Comparison of ENCODE assay signal across 1 cellular context in the genomic region with DNA sequence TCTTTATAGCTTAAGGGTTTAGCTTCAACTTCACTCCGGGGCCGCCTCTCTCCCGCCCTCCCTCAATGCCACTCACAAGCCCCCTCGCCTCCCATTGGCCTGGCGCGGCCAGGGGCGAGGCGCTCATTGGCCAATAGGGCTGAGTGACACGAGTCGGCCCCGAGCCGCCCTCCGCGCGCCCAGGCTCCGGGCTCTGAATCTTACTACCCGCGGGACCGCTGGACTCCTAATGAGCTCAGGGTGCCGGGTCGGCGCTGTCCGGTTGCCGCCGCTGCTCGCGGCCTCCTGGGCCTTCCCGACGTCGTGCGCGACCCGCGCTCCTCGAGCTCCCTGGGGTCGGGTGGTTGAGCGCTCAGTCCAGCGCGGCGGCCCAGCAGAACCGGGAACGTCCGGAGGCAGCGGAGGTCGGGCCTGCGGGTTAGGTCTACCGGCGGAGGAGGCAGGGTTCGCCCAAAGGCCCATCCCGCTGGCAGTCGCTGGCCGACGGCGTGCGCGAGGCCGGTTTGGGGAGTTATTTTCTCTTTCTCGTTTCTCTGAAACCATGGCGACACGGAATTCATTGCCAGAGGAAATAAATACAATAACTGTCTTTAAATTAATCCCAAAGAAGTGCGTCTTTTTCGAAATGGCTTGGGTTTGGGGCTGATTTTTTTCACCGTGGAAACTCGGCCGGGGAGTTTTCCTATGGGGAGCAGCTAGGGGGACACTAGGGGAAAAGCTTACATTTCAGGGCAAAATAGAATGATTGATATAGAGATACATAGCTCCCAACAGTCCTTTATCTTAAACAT.
TF ChIP-seq lines count a peak whose summit lies in the region.

A gene with protein sequence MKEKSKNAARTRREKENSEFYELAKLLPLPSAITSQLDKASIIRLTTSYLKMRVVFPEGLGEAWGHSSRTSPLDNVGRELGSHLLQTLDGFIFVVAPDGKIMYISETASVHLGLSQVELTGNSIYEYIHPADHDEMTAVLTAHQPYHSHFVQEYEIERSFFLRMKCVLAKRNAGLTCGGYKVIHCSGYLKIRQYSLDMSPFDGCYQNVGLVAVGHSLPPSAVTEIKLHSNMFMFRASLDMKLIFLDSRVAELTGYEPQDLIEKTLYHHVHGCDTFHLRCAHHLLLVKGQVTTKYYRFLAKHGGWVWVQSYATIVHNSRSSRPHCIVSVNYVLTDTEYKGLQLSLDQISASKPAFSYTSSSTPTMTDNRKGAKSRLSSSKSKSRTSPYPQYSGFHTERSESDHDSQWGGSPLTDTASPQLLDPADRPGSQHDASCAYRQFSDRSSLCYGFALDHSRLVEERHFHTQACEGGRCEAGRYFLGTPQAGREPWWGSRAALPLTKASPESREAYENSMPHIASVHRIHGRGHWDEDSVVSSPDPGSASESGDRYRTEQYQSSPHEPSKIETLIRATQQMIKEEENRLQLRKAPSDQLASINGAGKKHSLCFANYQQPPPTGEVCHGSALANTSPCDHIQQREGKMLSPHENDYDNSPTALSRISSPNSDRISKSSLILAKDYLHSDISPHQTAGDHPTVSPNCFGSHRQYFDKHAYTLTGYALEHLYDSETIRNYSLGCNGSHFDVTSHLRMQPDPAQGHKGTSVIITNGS (minus strand): TSS at position 12 of the 791 bp plus-strand sequence. CDS start 1,453 bp downstream, outside the sequence.

TF ChIP-seq in GM23338, 12 proteins besides CTCF, POLR2A, EP300 and RAD21 (continued from another document):
- TF ChIP-seq, protein P1, sequence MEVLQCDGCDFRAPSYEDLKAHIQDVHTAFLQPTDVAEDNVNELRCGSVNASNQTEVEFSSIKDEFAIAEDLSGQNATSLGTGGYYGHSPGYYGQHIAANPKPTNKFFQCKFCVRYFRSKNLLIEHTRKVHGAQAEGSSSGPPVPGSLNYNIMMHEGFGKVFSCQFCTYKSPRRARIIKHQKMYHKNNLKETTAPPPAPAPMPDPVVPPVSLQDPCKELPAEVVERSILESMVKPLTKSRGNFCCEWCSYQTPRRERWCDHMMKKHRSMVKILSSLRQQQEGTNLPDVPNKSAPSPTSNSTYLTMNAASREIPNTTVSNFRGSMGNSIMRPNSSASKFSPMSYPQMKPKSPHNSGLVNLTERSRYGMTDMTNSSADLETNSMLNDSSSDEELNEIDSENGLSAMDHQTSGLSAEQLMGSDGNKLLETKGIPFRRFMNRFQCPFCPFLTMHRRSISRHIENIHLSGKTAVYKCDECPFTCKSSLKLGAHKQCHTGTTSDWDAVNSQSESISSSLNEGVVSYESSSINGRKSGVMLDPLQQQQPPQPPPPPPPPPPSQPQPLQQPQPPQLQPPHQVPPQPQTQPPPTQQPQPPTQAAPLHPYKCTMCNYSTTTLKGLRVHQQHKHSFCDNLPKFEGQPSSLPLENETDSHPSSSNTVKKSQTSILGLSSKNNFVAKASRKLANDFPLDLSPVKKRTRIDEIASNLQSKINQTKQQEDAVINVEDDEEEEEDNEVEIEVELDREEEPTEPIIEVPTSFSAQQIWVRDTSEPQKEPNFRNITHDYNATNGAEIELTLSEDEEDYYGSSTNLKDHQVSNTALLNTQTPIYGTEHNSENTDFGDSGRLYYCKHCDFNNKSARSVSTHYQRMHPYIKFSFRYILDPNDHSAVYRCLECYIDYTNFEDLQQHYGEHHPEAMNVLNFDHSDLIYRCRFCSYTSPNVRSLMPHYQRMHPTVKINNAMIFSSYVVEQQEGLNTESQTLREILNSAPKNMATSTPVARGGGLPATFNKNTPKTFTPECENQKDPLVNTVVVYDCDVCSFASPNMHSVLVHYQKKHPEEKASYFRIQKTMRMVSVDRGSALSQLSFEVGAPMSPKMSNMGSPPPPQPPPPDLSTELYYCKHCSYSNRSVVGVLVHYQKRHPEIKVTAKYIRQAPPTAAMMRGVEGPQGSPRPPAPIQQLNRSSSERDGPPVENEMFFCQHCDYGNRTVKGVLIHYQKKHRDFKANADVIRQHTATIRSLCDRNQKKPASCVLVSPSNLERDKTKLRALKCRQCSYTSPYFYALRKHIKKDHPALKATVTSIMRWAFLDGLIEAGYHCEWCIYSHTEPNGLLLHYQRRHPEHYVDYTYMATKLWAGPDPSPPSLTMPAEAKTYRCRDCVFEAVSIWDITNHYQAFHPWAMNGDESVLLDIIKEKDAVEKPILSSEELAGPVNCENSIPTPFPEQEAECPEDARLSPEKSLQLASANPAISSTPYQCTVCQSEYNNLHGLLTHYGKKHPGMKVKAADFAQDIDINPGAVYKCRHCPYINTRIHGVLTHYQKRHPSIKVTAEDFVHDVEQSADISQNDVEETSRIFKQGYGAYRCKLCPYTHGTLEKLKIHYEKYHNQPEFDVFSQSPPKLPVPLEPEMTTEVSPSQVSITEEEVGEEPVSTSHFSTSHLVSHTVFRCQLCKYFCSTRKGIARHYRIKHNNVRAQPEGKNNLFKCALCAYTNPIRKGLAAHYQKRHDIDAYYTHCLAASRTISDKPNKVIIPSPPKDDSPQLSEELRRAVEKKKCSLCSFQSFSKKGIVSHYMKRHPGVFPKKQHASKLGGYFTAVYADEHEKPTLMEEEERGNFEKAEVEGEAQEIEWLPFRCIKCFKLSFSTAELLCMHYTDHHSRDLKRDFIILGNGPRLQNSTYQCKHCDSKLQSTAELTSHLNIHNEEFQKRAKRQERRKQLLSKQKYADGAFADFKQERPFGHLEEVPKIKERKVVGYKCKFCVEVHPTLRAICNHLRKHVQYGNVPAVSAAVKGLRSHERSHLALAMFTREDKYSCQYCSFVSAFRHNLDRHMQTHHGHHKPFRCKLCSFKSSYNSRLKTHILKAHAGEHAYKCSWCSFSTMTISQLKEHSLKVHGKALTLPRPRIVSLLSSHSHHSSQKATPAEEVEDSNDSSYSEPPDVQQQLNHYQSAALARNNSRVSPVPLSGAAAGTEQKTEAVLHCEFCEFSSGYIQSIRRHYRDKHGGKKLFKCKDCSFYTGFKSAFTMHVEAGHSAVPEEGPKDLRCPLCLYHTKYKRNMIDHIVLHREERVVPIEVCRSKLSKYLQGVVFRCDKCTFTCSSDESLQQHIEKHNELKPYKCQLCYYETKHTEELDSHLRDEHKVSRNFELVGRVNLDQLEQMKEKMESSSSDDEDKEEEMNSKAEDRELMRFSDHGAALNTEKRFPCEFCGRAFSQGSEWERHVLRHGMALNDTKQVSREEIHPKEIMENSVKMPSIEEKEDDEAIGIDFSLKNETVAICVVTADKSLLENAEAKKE (CRISPR knock-in tag; IDR thresholded peaks at IDR 0.05), result no peak
- TF ChIP-seq NANOG (IDR thresholded peaks at IDR 0.05; ENCODE audit: borderline replicate concordance) (no peak), JUNB (IDR thresholded peaks at IDR 0.05; ENCODE audit: unreplicated experiment) (no peak), STAT1 (IDR thresholded peaks at IDR 0.05; ENCODE audit: unreplicated experiment) (no peak), CREB1 (CRISPR knock-in tag; IDR thresholded peaks at IDR 0.05; ENCODE audit: low read depth) (no peak), EZH2phosphoT487 (IDR thresholded peaks at IDR 0.05; ENCODE audit: unreplicated experiment) (peak; percentile 99)
- TF ChIP-seq, protein P2, sequence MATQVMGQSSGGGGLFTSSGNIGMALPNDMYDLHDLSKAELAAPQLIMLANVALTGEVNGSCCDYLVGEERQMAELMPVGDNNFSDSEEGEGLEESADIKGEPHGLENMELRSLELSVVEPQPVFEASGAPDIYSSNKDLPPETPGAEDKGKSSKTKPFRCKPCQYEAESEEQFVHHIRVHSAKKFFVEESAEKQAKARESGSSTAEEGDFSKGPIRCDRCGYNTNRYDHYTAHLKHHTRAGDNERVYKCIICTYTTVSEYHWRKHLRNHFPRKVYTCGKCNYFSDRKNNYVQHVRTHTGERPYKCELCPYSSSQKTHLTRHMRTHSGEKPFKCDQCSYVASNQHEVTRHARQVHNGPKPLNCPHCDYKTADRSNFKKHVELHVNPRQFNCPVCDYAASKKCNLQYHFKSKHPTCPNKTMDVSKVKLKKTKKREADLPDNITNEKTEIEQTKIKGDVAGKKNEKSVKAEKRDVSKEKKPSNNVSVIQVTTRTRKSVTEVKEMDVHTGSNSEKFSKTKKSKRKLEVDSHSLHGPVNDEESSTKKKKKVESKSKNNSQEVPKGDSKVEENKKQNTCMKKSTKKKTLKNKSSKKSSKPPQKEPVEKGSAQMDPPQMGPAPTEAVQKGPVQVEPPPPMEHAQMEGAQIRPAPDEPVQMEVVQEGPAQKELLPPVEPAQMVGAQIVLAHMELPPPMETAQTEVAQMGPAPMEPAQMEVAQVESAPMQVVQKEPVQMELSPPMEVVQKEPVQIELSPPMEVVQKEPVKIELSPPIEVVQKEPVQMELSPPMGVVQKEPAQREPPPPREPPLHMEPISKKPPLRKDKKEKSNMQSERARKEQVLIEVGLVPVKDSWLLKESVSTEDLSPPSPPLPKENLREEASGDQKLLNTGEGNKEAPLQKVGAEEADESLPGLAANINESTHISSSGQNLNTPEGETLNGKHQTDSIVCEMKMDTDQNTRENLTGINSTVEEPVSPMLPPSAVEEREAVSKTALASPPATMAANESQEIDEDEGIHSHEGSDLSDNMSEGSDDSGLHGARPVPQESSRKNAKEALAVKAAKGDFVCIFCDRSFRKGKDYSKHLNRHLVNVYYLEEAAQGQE (IDR thresholded peaks at IDR 0.05; ENCODE audit: unreplicated experiment), result no peak
